In the genomic region with DNA sequence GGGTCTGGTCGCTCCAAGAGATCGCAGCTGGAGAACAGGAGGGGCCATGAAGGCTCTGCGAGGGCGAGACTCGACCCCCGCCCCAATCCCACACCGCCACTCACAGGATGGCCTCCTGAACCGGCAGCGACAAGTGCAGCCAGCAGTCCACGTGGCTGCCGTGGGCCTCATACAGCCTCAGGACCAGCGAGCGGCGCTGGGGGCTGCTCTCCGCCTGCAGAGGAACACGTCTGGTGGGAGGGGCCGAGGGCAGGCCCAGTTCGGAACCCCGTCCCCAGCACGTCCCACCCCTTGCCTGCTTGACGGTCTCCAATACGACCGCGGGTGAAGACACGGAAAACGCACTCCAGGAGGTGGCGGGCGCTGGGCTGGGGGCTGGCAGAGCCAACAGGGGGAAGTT, we compare ENCODE assay signal across 1 cellular context.
TF ChIP-seq lines count a peak whose summit lies in the region.

No MANE protein-coding gene starts in this region.

TF ChIP-seq in WTC11, 78 proteins besides CTCF, POLR2A, EP300 and RAD21:
- TF ChIP-seq ESRRA (CRISPR knock-in tag; IDR thresholded peaks at IDR 0.05; ENCODE audit: borderline replicate concordance) (no peak), NR2C2 (CRISPR knock-in tag; IDR thresholded peaks at IDR 0.05) (no peak), GTF2I (CRISPR knock-in tag; conservative IDR thresholded peaks at IDR 0.05) (no peak), SOX15 (CRISPR knock-in tag; IDR thresholded peaks at IDR 0.05) (no peak), MXD4 (CRISPR knock-in tag; IDR thresholded peaks at IDR 0.05; ENCODE audit: borderline replicate concordance) (no peak), RELA (CRISPR knock-in tag; IDR thresholded peaks at IDR 0.05; ENCODE audit: borderline replicate concordance) (no peak), JUN (CRISPR knock-in tag; IDR thresholded peaks at IDR 0.05) (no peak)
